In genomic region chr6:2178125-2178524, GRCh38 we compare ENCODE assay signal across 35 cellular contexts.
DNase-seq lines count a peak whose midpoint lies in the region; ATAC-seq, FAIRE-seq and TF ChIP-seq lines count a peak whose summit lies in the region.
"Had no signal": no experiment of that assay in that cellular context is flagged by ENCODE, and none has a peak within 500 bp of the region (broad histone marks: within the 10 kb centered on the region; RNA-seq: fewer than 3 reads in every experiment).

No MANE protein-coding gene starts in this region.

- TF ChIP-seq POLR2A in HepG2 (IDR thresholded peaks at IDR 0.05; ENCODE audit: insufficient read depth in 1 of 2, low read depth in 2 of 2, low read length in 2 of 2): no peak
- TF ChIP-seq POLR2A in right lobe of liver (IDR thresholded peaks at IDR 0.05): no peak

- H3K27ac ChIP-seq in HepG2 (ENCODE audit: extremely low read length, insufficient read depth, low read length): no peak overlapping the region
- H3K27ac ChIP-seq in right lobe of liver: no peak overlapping the region
- H3K27ac ChIP-seq in HEK293 (ENCODE audit: extremely low read depth, low read depth, low read length): no peak overlapping the region
- H3K27ac ChIP-seq: 22Rv1; A549; BLaER1; BLaER1 treated with 17β-estradiol and CSF1 and Interleukin-3, amounts not matched to agents 10 nM and 100 nM; C4-2B had no signal

- peaks cover 7% of the 10 kb centered on the region for H3K27me3 Mint-ChIP-seq in activated CD4-positive, alpha-beta T cell treated with anti-CD3 and anti-CD28 coated beads, Interleukin-2, amount 10 ng/mL, durations not matched to agents 24 days and 14 days
- H3K27me3 Mint-ChIP-seq: B cell; CD4-positive, alpha-beta memory T cell; CD4-positive, alpha-beta T cell; CD4-positive, CD25-positive, alpha-beta regulatory T cell had no signal

- H3K4me2 ChIP-seq in HepG2 (ENCODE audit: low read depth, low read length): no peak overlapping the region
- H3K4me2 ChIP-seq: A549; BLaER1; BLaER1 treated with 17β-estradiol and CSF1 and Interleukin-3, amounts not matched to agents 10 nM and 100 nM had no signal

- no peak overlapping the region for H2AFZ ChIP-seq in HepG2 (ENCODE audit: low read length)

- H3K36me3 Mint-ChIP-seq in activated CD4-positive, alpha-beta T cell treated with anti-CD3 and anti-CD28 coated beads, Interleukin-2, amount 10 ng/mL, durations not matched to agents 24 days and 14 days (ENCODE audit: low read depth): peaks cover 3% of the 10 kb centered on the region
- H3K36me3 Mint-ChIP-seq: CD14-positive monocyte had no signal

- H3K9me3 ChIP-seq in HepG2 (ENCODE audit: low read length) (peaks cover 5% of the 10 kb centered on the region; the same call in 1 of the 2 replicates), right lobe of liver (no peaks in the 10 kb centered on the region), HEK293 (ENCODE audit: control insufficient read depth, insufficient read depth, low read depth, low read length) (no peaks in the 10 kb centered on the region)
- H3K9me3 ChIP-seq: A549, Caco-2 had no signal

- H3K9me3 Mint-ChIP-seq in activated CD4-positive, alpha-beta T cell treated with anti-CD3 and anti-CD28 coated beads, Interleukin-2, amount 10 ng/mL, durations not matched to agents 24 days and 14 days: peaks cover 12% of the 10 kb centered on the region

- H4K20me1 ChIP-seq in HepG2 (ENCODE audit: insufficient read depth, low read length): peaks cover 20% of the 10 kb centered on the region

- POLR2A ChIA-PET in HepG2 (lab: Yijun Ruan, JAX): no interaction called here
- POLR2A ChIA-PET in HEK293 (lab: Yijun Ruan, JAX): no interaction called here

- H3K36me3 ChIP-seq in HepG2 (replicated peaks in 1 of 2; ENCODE audit: control insufficient read depth in 1 of 2, insufficient read depth in 2 of 2, low read length in 2 of 2) (no peaks in the 10 kb centered on the region; a peak in 1 of 5 replicates), right lobe of liver (no peaks in the 10 kb centered on the region), HEK293 (ENCODE audit: control insufficient read depth in 2 of 2, insufficient read depth in 1 of 2, low read length in 2 of 2) (no peaks in the 10 kb centered on the region)
- H3K36me3 ChIP-seq: BE2C; BLaER1; BLaER1 treated with 17β-estradiol and CSF1 and Interleukin-3, amounts not matched to agents 10 nM and 100 nM had no signal

- CTCF ChIA-PET in HepG2 (lab: Yijun Ruan, JAX; ENCODE audit: low intra/inter-chr PET ratio, low total read pairs) (no interaction called here), HEK293 (lab: Yijun Ruan, JAX) (interaction anchor here (0.7 kb wide), 1 partner anchor 166 kb away, joined by 4 read pairs; no protein-coding TSS in a partner anchor)

- intact Hi-C loops in activated CD4-positive, alpha-beta T cell treated with anti-CD3 and anti-CD28 coated beads, Interleukin-2, amount 10 ng/mL, durations not matched to agents 24 days and 14 days (cut with micrococcal nuclease): no loop called here
- intact Hi-C loops in HepG2 (cut with micrococcal nuclease; ENCODE audit: unreplicated experiment): no loop called here
- intact Hi-C loops in right lobe of liver (cut with DNase I): no loop called here

- no peak for FAIRE-seq in HepG2 (lab: Jason Lieb, UNC)
- FAIRE-seq: A204.1, A549, D721Med had no signal

- H3K4me1 ChIP-seq in HepG2 (ENCODE audit: insufficient read depth, low read length) (peaks cover 25% of the 10 kb centered on the region), right lobe of liver (no peaks in the 10 kb centered on the region), HEK293 (ENCODE audit: control insufficient read depth, insufficient read depth, low read length) (no peaks in the 10 kb centered on the region)
- H3K4me1 ChIP-seq: A549, BE2C, Caco-2 had no signal

- peaks cover 7% of the 10 kb centered on the region for H3K4me1 Mint-ChIP-seq in activated CD4-positive, alpha-beta T cell treated with anti-CD3 and anti-CD28 coated beads, Interleukin-2, amount 10 ng/mL, durations not matched to agents 24 days and 14 days

- WGBS in HepG2 (ENCODE audit: low lambda C conversion rate): 93% methylated on average over 4 of the region's 4 CpGs
- WGBS in right lobe of liver (ENCODE audit: insufficient coverage, low coverage, low lambda C conversion rate, missing lambda C conversion rate): 93% methylated on average over 4 of the region's 4 CpGs

- DNase-seq in activated CD4-positive, alpha-beta T cell treated with anti-CD3 and anti-CD28 coated beads, Interleukin-2, amount 10 ng/mL, durations not matched to agents 24 days and 14 days: peak; percentile 16
- DNase-seq in activated CD4-positive, alpha-beta T cell treated with anti-CD3 and anti-CD28 coated beads for 4 hours: no peak
- no peak for DNase-seq in HepG2 (ENCODE audit: low spot score)
- no peak for DNase-seq in right lobe of liver
- DNase-seq in AG08395 (ENCODE audit: low spot score): no peak
- DNase-seq: 8988T; ACHN; AML-193; BE2C; C1 segment of cervical spinal cord; Caco-2; Calu3; CD4-positive, alpha-beta memory T cell; CD4-positive, alpha-beta T cell; CD4-positive, CD25-positive, alpha-beta regulatory T cell; CD8-positive, alpha-beta memory T cell; CD8-positive, alpha-beta T cell; COR-L47; DMS 273 treated with DMSO at 0.1 percent for 48 hours; DMS153; DMS53; DMS79; DMS79 treated with DMSO at 0.1 percent for 48 hours; DND-41; EL had no signal

- no peaks in the 10 kb centered on the region for H3K27me3 ChIP-seq in HepG2 (ENCODE audit: control insufficient read depth in 1 of 2, insufficient read depth in 2 of 2, low read length in 2 of 2)
- no peaks in the 10 kb centered on the region for H3K27me3 ChIP-seq in right lobe of liver
- H3K27me3 ChIP-seq: BE2C; BLaER1; BLaER1 treated with 17β-estradiol and CSF1 and Interleukin-3, amounts not matched to agents 10 nM and 100 nM had no signal

- BruUV-seq in HepG2 (replicated peaks; lab: Mats Ljungman, UMichigan): no TSS peak

- H3K4me3 ChIP-seq in HepG2 (replicated peaks in 1 of 3; ENCODE audit: insufficient read depth in 1 of 3, low read depth in 2 of 3, low read length in 3 of 3) (no peak overlapping the region), right lobe of liver (no peak overlapping the region), HEK293 (ENCODE audit: low read depth, low read length) (no peak overlapping the region)
- H3K4me3 ChIP-seq: A549; BLaER1; BLaER1 treated with 17β-estradiol and CSF1 and Interleukin-3, amounts not matched to agents 10 nM and 100 nM had no signal

- no peak for TF ChIP-seq RAD21 in HepG2 (CRISPR knock-in tag; IDR thresholded peaks at IDR 0.05)

- in situ Hi-C loops in HepG2 (cut with HindIII; ENCODE audit: extremely low pct_ligation_motif_present, low pct_unique_long_range_greater_than_20kb): no loop called here

- ATAC-seq in HepG2: no peak
- ATAC-seq in right lobe of liver: no peak
- ATAC-seq: A549; CD8-positive, alpha-beta T cell had no signal

- TF ChIP-seq CTCF in HepG2 (CRISPR knock-in tag; IDR thresholded peaks at IDR 0.05) (no peak), right lobe of liver (IDR thresholded peaks at IDR 0.05) (no peak), HEK293 (tag by site-specific recombination; IDR thresholded peaks at IDR 0.05) (no peak)

- H3K27ac Mint-ChIP-seq in activated CD4-positive, alpha-beta T cell treated with anti-CD3 and anti-CD28 coated beads, Interleukin-2, amount 10 ng/mL, durations not matched to agents 24 days and 14 days: no peak overlapping the region
- H3K27ac Mint-ChIP-seq: B cell; CD4-positive, alpha-beta memory T cell; CD4-positive, alpha-beta T cell; CD8-positive, alpha-beta memory T cell; CD8-positive, alpha-beta T cell had no signal

- peaks cover 98% of the 10 kb centered on the region for H3K79me2 ChIP-seq in HepG2 (ENCODE audit: insufficient read depth, low read length)

- no peak overlapping the region for H3K4me3 Mint-ChIP-seq in activated CD4-positive, alpha-beta T cell treated with anti-CD3 and anti-CD28 coated beads, Interleukin-2, amount 10 ng/mL, durations not matched to agents 24 days and 14 days
- H3K4me3 Mint-ChIP-seq: B cell; CD14-positive monocyte; CD4-positive, alpha-beta memory T cell; CD4-positive, alpha-beta T cell; CD4-positive, CD25-positive, alpha-beta regulatory T cell; CD8-positive, alpha-beta memory T cell; CD8-positive, alpha-beta T cell had no signal

- no peak for TF ChIP-seq EP300 in HepG2 (IDR thresholded peaks at IDR 0.05; ENCODE audit: low read depth in 2 of 2, low read length in 2 of 2)
- no peak for TF ChIP-seq EP300 in HepG2 (CRISPR knock-in tag; IDR thresholded peaks at IDR 0.05; ENCODE audit: borderline replicate concordance)

- H3K9ac ChIP-seq in HepG2 (ENCODE audit: insufficient read depth, low read depth, low read length): no peak overlapping the region
- H3K9ac ChIP-seq: BLaER1; BLaER1 treated with 17β-estradiol and CSF1 and Interleukin-3, amounts not matched to agents 10 nM and 100 nM had no signal

TF ChIP-seq in HepG2, 621 proteins besides CTCF, POLR2A, EP300 and RAD21:
- TF ChIP-seq ZBTB25 (CRISPR knock-in tag; IDR thresholded peaks at IDR 0.05) (no peak), SNRNP70 (IDR thresholded peaks at IDR 0.05; ENCODE audit: low read depth, low read length) (no peak), ZNF776 (CRISPR knock-in tag; IDR thresholded peaks at IDR 0.05) (peak; percentile 98)

TF ChIP-seq in HEK293, 187 proteins besides CTCF, POLR2A, EP300 and RAD21:
- TF ChIP-seq SETDB1 (IDR thresholded peaks at IDR 0.05; ENCODE audit: insufficient read length, low read length): peak; percentile 16
- no peak for TF ChIP-seq ZNF571 (tag by site-specific recombination; IDR thresholded peaks at IDR 0.05)
